ENCODE assay signal across 21 cellular contexts in the genomic region with DNA sequence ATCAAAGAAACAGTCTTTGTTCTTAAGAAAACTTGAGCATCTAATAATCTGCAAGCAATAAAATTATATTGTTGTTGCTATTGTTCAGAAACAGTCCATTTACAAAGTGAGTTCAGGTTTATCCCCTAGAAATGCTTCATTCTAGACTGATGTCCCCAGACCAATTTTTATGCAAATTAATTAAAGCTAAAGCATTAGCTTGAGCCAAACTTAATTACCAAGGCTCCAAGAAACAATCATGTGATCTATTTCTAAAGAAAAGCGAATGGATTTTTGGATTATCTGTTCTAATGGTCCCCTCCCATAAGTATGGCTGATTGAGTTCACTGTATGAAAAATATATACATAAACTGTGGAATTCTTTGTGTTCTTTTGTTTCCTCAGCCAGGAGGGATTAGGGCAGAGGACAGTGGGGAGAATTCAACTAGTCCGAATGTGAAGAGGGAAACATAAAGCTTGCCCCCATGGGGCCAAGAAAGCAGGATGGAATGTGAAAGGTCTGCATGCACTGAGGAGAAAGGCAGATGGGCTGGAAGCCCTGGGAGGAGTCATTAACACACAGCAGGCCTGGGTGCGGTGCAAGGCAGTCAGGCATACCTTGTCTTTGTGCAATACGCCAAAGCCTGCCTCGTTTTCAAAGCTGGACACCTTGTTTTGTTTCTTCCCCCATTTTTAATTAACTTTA.
DNase-seq lines count a peak whose midpoint lies in the region; ATAC-seq and TF ChIP-seq lines count a peak whose summit lies in the region.
"Had no signal": no experiment of that assay in that cellular context is flagged by ENCODE, and none has a peak within 500 bp of the region (broad histone marks: within the 10 kb centered on the region; RNA-seq: fewer than 3 reads in every experiment).

No MANE protein-coding gene starts in this region.

- peaks cover 38% of the 10 kb centered on the region for H3K4me1 Mint-ChIP-seq in neural progenitor cell
- H3K4me1 Mint-ChIP-seq: activated CD4-positive, alpha-beta memory T cell treated with anti-CD3 and anti-CD28 coated beads, Interleukin-2, amount 10 ng/mL, durations not matched to agents 7 days and 5 days; activated naive CD4-positive, alpha-beta T cell treated with anti-CD3 and anti-CD28 coated beads, Interleukin-2, amount 10 ng/mL, durations not matched to agents 7 days and 5 days had no signal

- ATAC-seq in GM21825 (IDR thresholded peaks at IDR 0.05; ENCODE audit: unreplicated experiment) (no peak), GM21390 (IDR thresholded peaks at IDR 0.05; ENCODE audit: unreplicated experiment) (no peak), GM21723 (IDR thresholded peaks at IDR 0.05; ENCODE audit: unreplicated experiment) (no peak)
- ATAC-seq: HepG2, Right ventricle myocardium inferior had no signal

- no peaks in the 10 kb centered on the region for H3K79me2 ChIP-seq in neural progenitor cell (ENCODE audit: low read depth)

- peak overlapping the region; percentile 63 for H3K4me2 ChIP-seq in neural progenitor cell

- H3F3A ChIP-seq in neural progenitor cell (ENCODE audit: low read depth) = peaks cover 27% of the 10 kb centered on the region

- H3K27ac Mint-ChIP-seq in neural progenitor cell = peak overlapping the region; percentile 34
- H3K27ac Mint-ChIP-seq: activated CD4-positive, alpha-beta memory T cell treated with anti-CD3 and anti-CD28 coated beads, Interleukin-2, amount 10 ng/mL, durations not matched to agents 7 days and 5 days; activated naive CD4-positive, alpha-beta T cell treated with anti-CD3 and anti-CD28 coated beads, Interleukin-2, amount 10 ng/mL, durations not matched to agents 7 days and 5 days; activated T-cell treated with anti-CD3 and anti-CD28 coated beads, Interleukin-2, amount 50 U/mL, for 24 hours had no signal

- H3K9me3 Mint-ChIP-seq in neural progenitor cell = peaks cover 52% of the 10 kb centered on the region

- DNase-seq in H7 (peak; percentile 46), NCI-H82 (lab: John Stamatoyannopoulos, UW) (peak; percentile 79), glomerular visceral epithelial cell (ENCODE audit: extremely low spot score) (peak; percentile 18), neural progenitor cell (ENCODE audit: low spot score) (peak; percentile 89), hippocampal formation (lab: John Stamatoyannopoulos, UW) (no peak)
- DNase-seq: activated CD4-positive, alpha-beta memory T cell treated with anti-CD3 and anti-CD28 coated beads, Interleukin-2, amount 10 ng/mL, durations not matched to agents 7 days and 5 days; activated naive CD4-positive, alpha-beta T cell treated with anti-CD3 and anti-CD28 coated beads, Interleukin-2, amount 10 ng/mL, durations not matched to agents 7 days and 5 days; activated T-cell treated with anti-CD3 and anti-CD28 coated beads, Interleukin-2, amount 50 U/mL, for 24 hours; colonic mucosa; EL; NCI-H146; NCI-H510A; posterior cingulate gyrus; stimulated activated CD4-positive, alpha-beta T cell treated with anti-CD3 and anti-CD28 coated beads, Interleukin-4, amount 100 ng/mL, for 1 hour; T-helper 1 cell had no signal

- no peak for TF ChIP-seq CTCF in neural progenitor cell (IDR thresholded peaks at IDR 0.05)

- no peak overlapping the region for H3K9ac ChIP-seq in neural progenitor cell

- no peak overlapping the region for H3K4me3 ChIP-seq in H7 (ENCODE audit: insufficient read depth, low read depth, low read length)
- H3K4me3 ChIP-seq in neural progenitor cell = peak overlapping the region; percentile 6
- H3K4me3 ChIP-seq: colonic mucosa, skin epidermis had no signal

- H3K27me3 ChIP-seq in H7 (ENCODE audit: control insufficient read depth, insufficient read depth, low read length) (no peaks in the 10 kb centered on the region), neural progenitor cell (no peaks in the 10 kb centered on the region)
- H3K27me3 ChIP-seq: colonic mucosa had no signal

- H3K27ac ChIP-seq in neural progenitor cell = peak overlapping the region; percentile 85
- H3K27ac ChIP-seq: colonic mucosa, skin epidermis had no signal

- H3K9me3 ChIP-seq in neural progenitor cell (ENCODE audit: low read depth) = no peaks in the 10 kb centered on the region
- H3K9me3 ChIP-seq: colonic mucosa had no signal

- H3K4me1 ChIP-seq in neural progenitor cell = peaks cover 39% of the 10 kb centered on the region
- H3K4me1 ChIP-seq: colonic mucosa had no signal

- no peaks in the 10 kb centered on the region for H4K20me1 ChIP-seq in neural progenitor cell (ENCODE audit: low read depth)

- no peaks in the 10 kb centered on the region for H3K27me3 Mint-ChIP-seq in neural progenitor cell (ENCODE audit: insufficient read depth, low read depth)
- H3K27me3 Mint-ChIP-seq: activated CD4-positive, alpha-beta memory T cell treated with anti-CD3 and anti-CD28 coated beads, Interleukin-2, amount 10 ng/mL, durations not matched to agents 7 days and 5 days; activated naive CD4-positive, alpha-beta T cell treated with anti-CD3 and anti-CD28 coated beads, Interleukin-2, amount 10 ng/mL, durations not matched to agents 7 days and 5 days; activated T-cell treated with anti-CD3 and anti-CD28 coated beads, Interleukin-2, amount 50 U/mL, for 24 hours had no signal

- H3K36me3 Mint-ChIP-seq in neural progenitor cell = peaks cover 27% of the 10 kb centered on the region
- H3K36me3 Mint-ChIP-seq: activated naive CD4-positive, alpha-beta T cell treated with anti-CD3 and anti-CD28 coated beads, Interleukin-2, amount 10 ng/mL, durations not matched to agents 7 days and 5 days had no signal

- H3K36me3 ChIP-seq in H7 (replicated peaks; ENCODE audit: control insufficient read depth, insufficient read depth, low read length) (no peaks in the 10 kb centered on the region), neural progenitor cell (no peaks in the 10 kb centered on the region)
- H3K36me3 ChIP-seq: colonic mucosa had no signal

- H2AFZ ChIP-seq in neural progenitor cell (replicated peaks) = no peak overlapping the region

- H3K4me3 Mint-ChIP-seq in neural progenitor cell = no peak overlapping the region
- H3K4me3 Mint-ChIP-seq: activated CD4-positive, alpha-beta memory T cell treated with anti-CD3 and anti-CD28 coated beads, Interleukin-2, amount 10 ng/mL, durations not matched to agents 7 days and 5 days; activated naive CD4-positive, alpha-beta T cell treated with anti-CD3 and anti-CD28 coated beads, Interleukin-2, amount 10 ng/mL, durations not matched to agents 7 days and 5 days; activated T-cell treated with anti-CD3 and anti-CD28 coated beads, Interleukin-2, amount 50 U/mL, for 24 hours had no signal

Comparison
In these comparisons a context has a peak if more than half of its experiments do, and no peak if none do; other contexts are left out.
1. DNase-seq: peak in H7 (single experiment), NCI-H82 (single experiment), glomerular visceral epithelial cell (single experiment) and neural progenitor cell (single experiment); none in hippocampal formation (0 of 2).